8 cellular contexts compared by ENCODE assay signal in the genomic region with DNA sequence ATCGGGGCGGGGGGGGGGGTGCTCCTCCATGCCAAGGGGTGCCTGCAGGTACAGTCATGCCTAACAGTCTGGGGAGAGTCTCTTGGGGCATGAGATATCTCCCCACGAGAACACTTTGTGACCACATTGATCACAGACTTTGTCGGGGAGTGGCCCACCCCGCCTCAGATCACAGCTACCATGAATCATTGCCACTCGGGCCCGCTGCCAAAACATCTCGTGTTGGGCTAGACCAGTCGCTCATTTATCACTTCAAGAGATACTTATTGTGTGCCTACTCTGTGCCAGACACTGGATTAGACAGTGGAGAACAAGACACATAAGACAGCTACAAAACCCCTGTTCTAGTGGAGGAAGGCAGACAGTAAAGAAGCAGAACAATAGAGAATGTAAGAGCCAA.
A peak's percentile ranks its signal among the peaks of the same experiment; 100 is the strongest.
DNase-seq lines count a peak whose midpoint lies in the region; ATAC-seq, FAIRE-seq and TF ChIP-seq lines count a peak whose summit lies in the region.

No MANE protein-coding gene starts in this region.

- H3K27me3 ChIP-seq in colonic mucosa (no peaks in the 10 kb centered on the region), gastrocnemius medialis (no peaks in the 10 kb centered on the region)

- in situ Hi-C loops in gastrocnemius medialis (cut with MboI; ENCODE audit: low sequenced_read_pairs in 4 of 4), result no loop called here

- DNase-seq in DMS79 (lab: John Stamatoyannopoulos, UW), result peak; percentile 31
- DNase-seq in RCC 7860 (ENCODE audit: low spot score), result peak; percentile 52
- DNase-seq in colonic mucosa, result peak; percentile 87
- DNase-seq in gastrocnemius medialis, result peak; percentile 36 to 53
- DNase-seq in GM10266 (ENCODE audit: extremely low spot score), result no peak
- no peak for DNase-seq in kidney

- FAIRE-seq in RCC 7860 (lab: Jason Lieb, UNC) (peak; percentile 68), kidney (lab: Jason Lieb, UNC) (no peak)

- ATAC-seq in gastrocnemius medialis, result no peak
- no peak for ATAC-seq in GM21723 (IDR thresholded peaks at IDR 0.05; ENCODE audit: unreplicated experiment)
- ATAC-seq in HG02588 (IDR thresholded peaks at IDR 0.05; ENCODE audit: unreplicated experiment), result no peak

- H3K4me1 ChIP-seq in colonic mucosa (peaks cover 8% of the 10 kb centered on the region), gastrocnemius medialis (peaks cover 0 to 11% of the 10 kb centered on the region in 2 donors), kidney (ENCODE audit: control insufficient read depth in 1 of 2, insufficient read depth in 1 of 2, low read depth in 1 of 2, low read length in 2 of 2) (no peaks in the 10 kb centered on the region)

- H3K36me3 ChIP-seq in colonic mucosa (no peaks in the 10 kb centered on the region), gastrocnemius medialis (peaks cover 0 to 13% of the 10 kb centered on the region in 2 donors), kidney (ENCODE audit: control insufficient read depth in 1 of 2, insufficient read depth in 2 of 2, low read length in 2 of 2) (peaks cover 2 to 9% of the 10 kb centered on the region in 2 donors)

- H3K9ac ChIP-seq in colonic mucosa (ENCODE audit: low read depth in 2 of 2, low read length in 2 of 2) (no peak overlapping the region), kidney (ENCODE audit: low read length in 2 of 2) (no peak overlapping the region)

- intact Hi-C loops in colonic mucosa (cut with DNase I) (no loop called here), gastrocnemius medialis (cut with DNase I; ENCODE audit: low total_unique reads) (no loop called here), kidney (cut with DNase I) (no loop called here)

- H3K27ac ChIP-seq in colonic mucosa (peak overlapping the region; percentile 27), gastrocnemius medialis (peak overlapping the region in 1 of 4 donors; percentile 6), kidney (ENCODE audit: low read depth in 2 of 2, low read length in 2 of 2) (no peak overlapping the region)

- TF ChIP-seq CTCF in colonic mucosa (IDR thresholded peaks at IDR 0.05) (no peak), gastrocnemius medialis (IDR thresholded peaks at IDR 0.05 in 4 of 5, conservative IDR thresholded peaks at IDR 0.05 in 1 of 5) (no peak), GM10266 (IDR thresholded peaks at IDR 0.05; ENCODE audit: control insufficient read depth, insufficient read depth, low read depth, missing control alignments) (no peak), kidney (IDR thresholded peaks at IDR 0.05; ENCODE audit: borderline replicate concordance, extremely low read depth, insufficient read depth) (no peak)

- H3K9me3 ChIP-seq in colonic mucosa, result no peaks in the 10 kb centered on the region
- no peaks in the 10 kb centered on the region for H3K9me3 ChIP-seq in gastrocnemius medialis
- no peaks in the 10 kb centered on the region for H3K9me3 ChIP-seq in kidney (ENCODE audit: control insufficient read depth in 1 of 2, low read length in 2 of 2)

- H3K4me3 ChIP-seq in colonic mucosa (no peak overlapping the region), gastrocnemius medialis (no peak overlapping the region), kidney (ENCODE audit: low read length in 2 of 2) (no peak overlapping the region)

- TF ChIP-seq POLR2A in gastrocnemius medialis (IDR thresholded peaks at IDR 0.05), result no peak

Comparison
In these comparisons a context has a peak if more than half of its experiments do, and no peak if none do; other contexts are left out.
1. DNase-seq: peak in DMS79 (single experiment), RCC 7860 (single experiment), colonic mucosa (single experiment) and gastrocnemius medialis (2 of 2); none in GM10266 (single experiment) and kidney (single experiment).